In the genomic region with DNA sequence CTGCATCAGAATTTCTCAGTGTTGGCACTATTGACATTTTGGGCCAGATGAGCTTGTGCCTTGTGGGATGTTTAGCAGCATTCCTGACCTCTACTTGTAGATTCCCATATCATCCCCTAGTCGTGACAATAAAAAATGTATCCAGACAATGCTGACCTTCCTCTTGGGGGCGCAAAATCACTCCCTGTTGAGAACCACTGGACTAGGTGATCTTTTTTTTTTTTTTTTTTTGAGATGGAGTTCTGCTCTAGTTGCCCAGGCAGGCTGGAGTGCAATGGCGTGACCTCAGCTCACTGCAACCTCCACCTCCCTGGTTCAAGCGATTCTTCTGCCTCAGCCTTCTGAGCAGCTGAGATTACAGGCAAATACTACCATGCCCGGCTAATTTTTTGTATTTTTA, we compare ENCODE assay signal across 16 cellular contexts. TPM values are rescaled to one million over a fixed set of nuclear protein-coding genes. Genes with fewer than 3 reads are reported as not detected.
A peak's percentile ranks its signal among the peaks of the same experiment; 100 is the strongest.
DNase-seq lines count a peak whose midpoint lies in the region; ATAC-seq, FAIRE-seq and TF ChIP-seq lines count a peak whose summit lies in the region.
"Had no signal": no experiment of that assay in that cellular context is flagged by ENCODE, and none has a peak within 500 bp of the region (broad histone marks: within the 10 kb centered on the region; RNA-seq: fewer than 3 reads in every experiment).

No MANE protein-coding gene starts in this region.

- TF ChIP-seq CTCF in A549 (IDR thresholded peaks at IDR 0.05), result no peak; the same call in 1 of the 3 replicates
- peak; percentile 54 for TF ChIP-seq CTCF in epithelial cell of proximal tubule (conservative IDR thresholded peaks at IDR 0.05; ENCODE audit: low read depth, low read length)

- H3K4me3 ChIP-seq in A549 (no peak overlapping the region), epithelial cell of proximal tubule (ENCODE audit: low read depth, low read length) (no peak overlapping the region)
- H3K4me3 ChIP-seq: skin epidermis had no signal

- H3K27ac ChIP-seq in A549, result no peak overlapping the region

- 67% methylated on average over 5 of the region's 5 CpGs for WGBS in A549 (ENCODE audit: missing lambda C conversion rate)

- H3K4me1 ChIP-seq in A549, result peaks cover 9% of the 10 kb centered on the region; the same call in 2 of the 3 replicates

- ATAC-seq in A549, result peak; percentile 64 to 76; a peak in 3 of 6 replicates
- ATAC-seq: activated T-cell treated with anti-CD3 and anti-CD28 coated beads, Interleukin-2, amount 50 U/mL, for 4 hours had no signal

- FAIRE-seq in A549 (lab: Jason Lieb, UNC), result no peak
- FAIRE-seq: frontal cortex, keratinocyte had no signal

- no peak for TF ChIP-seq POLR2A in A549 (IDR thresholded peaks at IDR 0.05; ENCODE audit: low read length)

- CTCF ChIA-PET in A549 (lab: Yijun Ruan, JAX), result interaction anchor here (0.6 to 1.4 kb wide), 12 partner anchors 15 to 253 kb away, joined by 3 to 6 read pairs (median 3); no protein-coding TSS in a partner anchor

- no peak for TF ChIP-seq EP300 in A549 (IDR thresholded peaks at IDR 0.05)

- no peak overlapping the region for H3K4me2 ChIP-seq in A549

- POLR2A ChIA-PET in A549 (lab: Yijun Ruan, JAX), result no interaction called here

- peak in 1 of 2 experiments; percentile 54 for DNase-seq in A549 (ENCODE audit: low read depth in 1 of 2, low spot score in 1 of 2)
- DNase-seq in Daoy (ENCODE audit: low read depth), result peak; percentile 48
- DNase-seq in NCI-H69 (lab: John Stamatoyannopoulos, UW), result peak; percentile 36
- DNase-seq in epithelial cell of proximal tubule (ENCODE audit: low read depth), result no peak
- no peak for DNase-seq in medulla oblongata (ENCODE audit: extremely low spot score)
- DNase-seq in SHP77 treated with DMSO at 0.1 percent for 48 hours (lab: John Stamatoyannopoulos, UW), result no peak
- DNase-seq in GDM1 (lab: John Stamatoyannopoulos, UW), result no peak
- no peak for DNase-seq in globus pallidus (ENCODE audit: low spot score)
- DNase-seq: activated B cell treated with CpG ODN at 0.5 μM for 24 hours; activated T-cell treated with anti-CD3 and anti-CD28 coated beads, Interleukin-2, amount 50 U/mL, for 4 hours; amniotic stem cell; naive B cell; NCI-H510A had no signal

- peak in 1 of 2 experiments; percentile 44; a peak in 2 of 5 replicates for TF ChIP-seq RAD21 in A549 (conservative IDR thresholded peaks at IDR 0.05 in 1 of 2, IDR thresholded peaks at IDR 0.05 in 1 of 2)

- H3K9me3 ChIP-seq in A549, result no peaks in the 10 kb centered on the region

TF ChIP-seq in A549, 52 proteins besides CTCF, POLR2A, EP300 and RAD21:
- no peak for TF ChIP-seq CBX8 (IDR thresholded peaks at IDR 0.05)
- TF ChIP-seq FOXS1 (CRISPR knock-in tag; IDR thresholded peaks at IDR 0.05), result no peak
- TF ChIP-seq CHD4 (IDR thresholded peaks at IDR 0.05; ENCODE audit: borderline replicate concordance), result no peak
- no peak for TF ChIP-seq MAFK (IDR thresholded peaks at IDR 0.05; ENCODE audit: partially characterized antibody)
- TF ChIP-seq KDM1A (IDR thresholded peaks at IDR 0.05; ENCODE audit: low read depth), result no peak
- TF ChIP-seq NPAS2 (CRISPR knock-in tag; IDR thresholded peaks at IDR 0.05; ENCODE audit: borderline replicate concordance), result no peak
- no peak for TF ChIP-seq ZFP36 (IDR thresholded peaks at IDR 0.05; ENCODE audit: borderline replicate concordance, partially characterized antibody)
- TF ChIP-seq NR3C1 (IDR thresholded peaks at IDR 0.05), result no peak
- TF ChIP-seq ZC3H11A (IDR thresholded peaks at IDR 0.05), result no peak
- TF ChIP-seq HMGXB4 (CRISPR knock-in tag; IDR thresholded peaks at IDR 0.05; ENCODE audit: borderline replicate concordance), result no peak
- TF ChIP-seq, protein P1, sequence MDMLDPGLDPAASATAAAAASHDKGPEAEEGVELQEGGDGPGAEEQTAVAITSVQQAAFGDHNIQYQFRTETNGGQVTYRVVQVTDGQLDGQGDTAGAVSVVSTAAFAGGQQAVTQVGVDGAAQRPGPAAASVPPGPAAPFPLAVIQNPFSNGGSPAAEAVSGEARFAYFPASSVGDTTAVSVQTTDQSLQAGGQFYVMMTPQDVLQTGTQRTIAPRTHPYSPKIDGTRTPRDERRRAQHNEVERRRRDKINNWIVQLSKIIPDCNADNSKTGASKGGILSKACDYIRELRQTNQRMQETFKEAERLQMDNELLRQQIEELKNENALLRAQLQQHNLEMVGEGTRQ (IDR thresholded peaks at IDR 0.05), result no peak
- no peak for TF ChIP-seq RFX5 (IDR thresholded peaks at IDR 0.05)
- TF ChIP-seq RNF2 (IDR thresholded peaks at IDR 0.05; ENCODE audit: borderline replicate concordance, low read depth), result no peak
- no peak for TF ChIP-seq FOSL2 (IDR thresholded peaks at IDR 0.05)
- no peak for TF ChIP-seq FOSL2 (CRISPR knock-in tag; IDR thresholded peaks at IDR 0.05)
- TF ChIP-seq, protein P2, sequence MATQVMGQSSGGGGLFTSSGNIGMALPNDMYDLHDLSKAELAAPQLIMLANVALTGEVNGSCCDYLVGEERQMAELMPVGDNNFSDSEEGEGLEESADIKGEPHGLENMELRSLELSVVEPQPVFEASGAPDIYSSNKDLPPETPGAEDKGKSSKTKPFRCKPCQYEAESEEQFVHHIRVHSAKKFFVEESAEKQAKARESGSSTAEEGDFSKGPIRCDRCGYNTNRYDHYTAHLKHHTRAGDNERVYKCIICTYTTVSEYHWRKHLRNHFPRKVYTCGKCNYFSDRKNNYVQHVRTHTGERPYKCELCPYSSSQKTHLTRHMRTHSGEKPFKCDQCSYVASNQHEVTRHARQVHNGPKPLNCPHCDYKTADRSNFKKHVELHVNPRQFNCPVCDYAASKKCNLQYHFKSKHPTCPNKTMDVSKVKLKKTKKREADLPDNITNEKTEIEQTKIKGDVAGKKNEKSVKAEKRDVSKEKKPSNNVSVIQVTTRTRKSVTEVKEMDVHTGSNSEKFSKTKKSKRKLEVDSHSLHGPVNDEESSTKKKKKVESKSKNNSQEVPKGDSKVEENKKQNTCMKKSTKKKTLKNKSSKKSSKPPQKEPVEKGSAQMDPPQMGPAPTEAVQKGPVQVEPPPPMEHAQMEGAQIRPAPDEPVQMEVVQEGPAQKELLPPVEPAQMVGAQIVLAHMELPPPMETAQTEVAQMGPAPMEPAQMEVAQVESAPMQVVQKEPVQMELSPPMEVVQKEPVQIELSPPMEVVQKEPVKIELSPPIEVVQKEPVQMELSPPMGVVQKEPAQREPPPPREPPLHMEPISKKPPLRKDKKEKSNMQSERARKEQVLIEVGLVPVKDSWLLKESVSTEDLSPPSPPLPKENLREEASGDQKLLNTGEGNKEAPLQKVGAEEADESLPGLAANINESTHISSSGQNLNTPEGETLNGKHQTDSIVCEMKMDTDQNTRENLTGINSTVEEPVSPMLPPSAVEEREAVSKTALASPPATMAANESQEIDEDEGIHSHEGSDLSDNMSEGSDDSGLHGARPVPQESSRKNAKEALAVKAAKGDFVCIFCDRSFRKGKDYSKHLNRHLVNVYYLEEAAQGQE (IDR thresholded peaks at IDR 0.05), result no peak
- no peak for TF ChIP-seq ESRRA (IDR thresholded peaks at IDR 0.05; ENCODE audit: borderline replicate concordance, low read length)
TF ChIP-seq in A549: peak in this region for 0.

RNA-seq across cellular contexts. Expression of gene STXBP1, which starts 22.6 kb away (rescaled TPM):
- polyA plus RNA-seq in A549 (2011; rRNA removed) (13.3 and 20.4 TPM in 2 replicates), A549 (2017; fragmentation: RNase III; extraction: RNeasy Plus Mini Kit Qiagen cat#74134 plus additional on column Dnase treatment) (16.1 to 22.6 TPM (median 19.8 TPM) in 3 replicates)
- polyA plus RNA-seq in A549 (2012; cell fraction: cytosol; rRNA removed), result 12.7 and 14.5 TPM in 2 replicates
- 16.5 and 22.0 TPM in 2 replicates for polyA plus RNA-seq in A549 (2012; cell fraction: nucleus; rRNA removed)
- polyA minus RNA-seq in A549 (2011; rRNA and poly(A)+ RNA removed), result 22.3 and 22.9 TPM in 2 replicates
- 26.3 and 41.9 TPM in 2 replicates for total RNA-seq in Daoy (2014; rRNA removed; shearing (Covaris generic))
- total RNA-seq in epithelial cell of proximal tubule, result 12.4 and 14.6 TPM in 2 replicates

Comparison
In these comparisons a context has a peak if more than half of its experiments do, and no peak if none do; other contexts are left out.
1. DNase-seq: peak in Daoy (single experiment) and NCI-H69 (single experiment); none in epithelial cell of proximal tubule (single experiment), medulla oblongata (single experiment), SHP77 treated with DMSO at 0.1 percent for 48 hours (single experiment), GDM1 (single experiment) and globus pallidus (single experiment).